ENCODE assay signal across 15 cellular contexts in the genomic region with DNA sequence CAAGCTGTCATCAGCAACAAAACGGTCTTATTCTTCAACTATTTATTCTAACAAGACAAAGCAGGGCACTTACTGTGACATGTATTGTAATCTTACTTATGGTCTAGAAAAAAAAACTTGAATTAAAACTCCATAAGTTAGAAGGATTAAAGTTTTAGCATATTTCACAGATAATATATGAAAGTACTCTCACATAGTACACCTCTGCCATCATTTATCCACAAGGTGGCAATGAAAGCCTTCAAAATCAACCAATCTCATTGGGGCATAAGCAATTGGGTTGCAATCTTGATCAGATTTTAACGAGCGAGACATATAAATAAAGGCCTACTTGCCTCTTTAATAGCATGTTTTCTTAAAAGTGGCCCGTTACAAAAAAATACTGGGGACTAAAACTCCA.
DNase-seq lines count a peak whose midpoint lies in the region; ATAC-seq and TF ChIP-seq lines count a peak whose summit lies in the region.
"Had no signal": no experiment of that assay in that cellular context is flagged by ENCODE, and none has a peak within 500 bp of the region (broad histone marks: within the 10 kb centered on the region; RNA-seq: fewer than 3 reads in every experiment).

No MANE protein-coding gene starts in this region.

- H3K27me3 ChIP-seq in ACC112 (ENCODE audit: insufficient read depth, low read length) (no peaks in the 10 kb centered on the region), testis (no peaks in the 10 kb centered on the region)
- H3K27me3 ChIP-seq: left lung, neutrophil had no signal

- 0 out of 2 replicates have a peak overlapping the region, but pooled peaks have one; percentile 10 for H3K4me3 ChIP-seq in ACC112 (ENCODE audit: low read depth, low read length)
- no peak overlapping the region for H3K4me3 ChIP-seq in HEK293 (ENCODE audit: low read depth, low read length)
- no peak overlapping the region for H3K4me3 ChIP-seq in fibroblast of the aortic adventitia (ENCODE audit: low read depth, low read length)
- no peak overlapping the region for H3K4me3 ChIP-seq in testis
- H3K4me3 ChIP-seq: left lung had no signal

- peak overlapping the region; percentile 81 for H2AFZ ChIP-seq in ACC112 (ENCODE audit: low read length, unreplicated experiment)

- no peaks in the 10 kb centered on the region for H3K36me3 ChIP-seq in ACC112 (ENCODE audit: insufficient read depth, low read length)
- H3K36me3 ChIP-seq in HEK293 (ENCODE audit: control insufficient read depth in 2 of 2, insufficient read depth in 1 of 2, low read length in 2 of 2), result no peaks in the 10 kb centered on the region
- H3K36me3 ChIP-seq in testis (ENCODE audit: low read depth, missing control alignments), result no peaks in the 10 kb centered on the region
- H3K36me3 ChIP-seq: left lung, neutrophil had no signal

- CTCF ChIA-PET in HEK293 (lab: Yijun Ruan, JAX), result no interaction called here

- ATAC-seq in SK-N-SH treated with all-trans-retinoic acid at 6 μM for 48 hours (peak; percentile 53; the same call in 2 of the 3 replicates), HG03342 (IDR thresholded peaks at IDR 0.05; ENCODE audit: unreplicated experiment) (no peak), GM21529 (IDR thresholded peaks at IDR 0.05; ENCODE audit: unreplicated experiment) (no peak)
- ATAC-seq: left lung had no signal

- WGBS in testis, 2 donors, result 65 to 73% methylated on average over 4 of the region's 4 CpGs

- DNase-seq in fibroblast of the aortic adventitia (ENCODE audit: low read depth) (peak; percentile 51), testis (no peak)
- DNase-seq in activated CD4-positive, alpha-beta T cell treated with anti-CD3 and anti-CD28 coated beads, Interleukin-2, amount 50 U/mL, for 4 hours, result no peak
- DNase-seq: activated CD4-positive, CD25-positive, alpha-beta regulatory T cell; CD4-positive, alpha-beta T cell; GOT3; left lung; NCI-H2227 treated with DMSO at 0.1 percent for 48 hours; SIG-M5 had no signal

- no peaks in the 10 kb centered on the region for H3K79me2 ChIP-seq in ACC112 (ENCODE audit: control insufficient read depth, insufficient read depth, low read length, unreplicated experiment)

- TF ChIP-seq CTCF in HEK293 (tag by site-specific recombination; IDR thresholded peaks at IDR 0.05), result no peak
- TF ChIP-seq CTCF in fibroblast of the aortic adventitia (IDR thresholded peaks at IDR 0.05; ENCODE audit: insufficient read depth, low read length), result peak; percentile 27
- no peak for TF ChIP-seq CTCF in testis (IDR thresholded peaks at IDR 0.05)

- peaks cover 38% of the 10 kb centered on the region for H3K4me1 ChIP-seq in ACC112 (ENCODE audit: control insufficient read depth, insufficient read depth, low read length, unreplicated experiment)
- H3K4me1 ChIP-seq in HEK293 (ENCODE audit: control insufficient read depth, insufficient read depth, low read length), result no peaks in the 10 kb centered on the region
- no peaks in the 10 kb centered on the region for H3K4me1 ChIP-seq in testis
- H3K4me1 ChIP-seq: left lung had no signal

- TF ChIP-seq POLR2A in testis (IDR thresholded peaks at IDR 0.05), result no peak

- intact Hi-C loops in testis (cut with DNase I; ENCODE audit: low total_unique reads), result no loop called here

- peak overlapping the region; percentile 92 for H3K27ac ChIP-seq in ACC112 (ENCODE audit: low read depth, low read length)
- H3K27ac ChIP-seq in HEK293 (ENCODE audit: extremely low read depth, low read depth, low read length), result no peak overlapping the region
- H3K27ac ChIP-seq in testis, result no peak overlapping the region
- H3K27ac ChIP-seq: left lung, neutrophil had no signal

- H3K9me3 ChIP-seq in HEK293 (ENCODE audit: control insufficient read depth, insufficient read depth, low read depth, low read length) (no peaks in the 10 kb centered on the region), testis (no peaks in the 10 kb centered on the region)
- H3K9me3 ChIP-seq: left lung, neutrophil had no signal

- POLR2A ChIA-PET in HEK293 (lab: Yijun Ruan, JAX), result no interaction called here

TF ChIP-seq in HEK293, 187 proteins besides CTCF, POLR2A, EP300 and RAD21:
- TF ChIP-seq, protein P1, sequence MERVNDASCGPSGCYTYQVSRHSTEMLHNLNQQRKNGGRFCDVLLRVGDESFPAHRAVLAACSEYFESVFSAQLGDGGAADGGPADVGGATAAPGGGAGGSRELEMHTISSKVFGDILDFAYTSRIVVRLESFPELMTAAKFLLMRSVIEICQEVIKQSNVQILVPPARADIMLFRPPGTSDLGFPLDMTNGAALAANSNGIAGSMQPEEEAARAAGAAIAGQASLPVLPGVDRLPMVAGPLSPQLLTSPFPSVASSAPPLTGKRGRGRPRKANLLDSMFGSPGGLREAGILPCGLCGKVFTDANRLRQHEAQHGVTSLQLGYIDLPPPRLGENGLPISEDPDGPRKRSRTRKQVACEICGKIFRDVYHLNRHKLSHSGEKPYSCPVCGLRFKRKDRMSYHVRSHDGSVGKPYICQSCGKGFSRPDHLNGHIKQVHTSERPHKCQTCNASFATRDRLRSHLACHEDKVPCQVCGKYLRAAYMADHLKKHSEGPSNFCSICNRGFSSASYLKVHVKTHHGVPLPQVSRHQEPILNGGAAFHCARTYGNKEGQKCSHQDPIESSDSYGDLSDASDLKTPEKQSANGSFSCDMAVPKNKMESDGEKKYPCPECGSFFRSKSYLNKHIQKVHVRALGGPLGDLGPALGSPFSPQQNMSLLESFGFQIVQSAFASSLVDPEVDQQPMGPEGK (tag by site-specific recombination; IDR thresholded peaks at IDR 0.05), result no peak
- TF ChIP-seq SALL2 (tag by site-specific recombination; IDR thresholded peaks at IDR 0.05; ENCODE audit: borderline replicate concordance) (no peak), ZNF654 (tag by site-specific recombination; IDR thresholded peaks at IDR 0.05; ENCODE audit: low read depth) (peak; percentile 9; the same call in 1 of the 2 replicates), EGR2 (tag by site-specific recombination; IDR thresholded peaks at IDR 0.05; ENCODE audit: low read depth) (no peak), MEIS1 (CRISPR knock-in tag; IDR thresholded peaks at IDR 0.05; ENCODE audit: borderline replicate concordance) (no peak), PRDM1 (tag by site-specific recombination; IDR thresholded peaks at IDR 0.05) (no peak)

TF ChIP-seq in SK-N-SH treated with all-trans-retinoic acid at 6 μM for 48 hours, 23 proteins besides CTCF, POLR2A, EP300 and RAD21:
- TF ChIP-seq TCF4 (CRISPR knock-in tag; IDR thresholded peaks at IDR 0.05; ENCODE audit: borderline replicate concordance), result no peak
- no peak for TF ChIP-seq CSDC2 (CRISPR knock-in tag; IDR thresholded peaks at IDR 0.05)
